Comparison of ENCODE assay signal across 10 cellular contexts in genomic region chr15:45393851-45394250, GRCh38. TPM values are rescaled to one million over a fixed set of nuclear protein-coding genes. Genes with fewer than 3 reads are reported as not detected.
DNase-seq lines count a peak whose midpoint lies in the region; ATAC-seq and TF ChIP-seq lines count a peak whose summit lies in the region.
"Had no signal": no experiment of that assay in that cellular context is flagged by ENCODE, and none has a peak within 500 bp of the region (broad histone marks: within the 10 kb centered on the region; RNA-seq: fewer than 3 reads in every experiment).

No MANE protein-coding gene starts in this region.

- DNase-seq in NCI-H82 (lab: John Stamatoyannopoulos, UW), result peak; percentile 14
- no peak for DNase-seq in NCI-H82 treated with DMSO at 0.1 percent for 48 hours (lab: John Stamatoyannopoulos, UW; ENCODE audit: unreplicated experiment)
- peak; percentile 43 for DNase-seq in MV-4-11 (lab: John Stamatoyannopoulos, UW)
- DNase-seq in choroid plexus epithelial cell (ENCODE audit: low read depth), result peak; percentile 25
- DNase-seq in osteoblast (ENCODE audit: insufficient read length, low spot score, missing footprints), result no peak
- no peak for DNase-seq in midbrain (lab: John Stamatoyannopoulos, UW)
- no peak for DNase-seq in effector CD8-positive, alpha-beta T cell (lab: John Stamatoyannopoulos, UW)
- DNase-seq: colonic mucosa, lower lobe of right lung had no signal

- H3K79me2 ChIP-seq in osteoblast (ENCODE audit: insufficient read depth, low read length), result no peaks in the 10 kb centered on the region

- H2AFZ ChIP-seq in osteoblast (ENCODE audit: low read length), result no peak overlapping the region

- H4K20me1 ChIP-seq in osteoblast (ENCODE audit: insufficient read depth, low read length), result no peaks in the 10 kb centered on the region

- H3K36me3 ChIP-seq in osteoblast (ENCODE audit: insufficient read depth, low read length), result no peaks in the 10 kb centered on the region
- H3K36me3 ChIP-seq: colonic mucosa, lower lobe of right lung had no signal

- H3K27me3 ChIP-seq in osteoblast (ENCODE audit: insufficient read depth, low read length), result peaks cover 21% of the 10 kb centered on the region
- H3K27me3 ChIP-seq: colonic mucosa had no signal

- TF ChIP-seq CTCF in choroid plexus epithelial cell (conservative IDR thresholded peaks at IDR 0.05; ENCODE audit: low read depth, low read length), result peak; percentile 42
- TF ChIP-seq CTCF in osteoblast (IDR thresholded peaks at IDR 0.05; ENCODE audit: extremely low read depth, low read depth, low read length), result peak; percentile 32

- no peak overlapping the region for H3K4me2 ChIP-seq in osteoblast (ENCODE audit: insufficient read depth, low read length)

- H3K27ac ChIP-seq in osteoblast (ENCODE audit: low read depth, low read length), result no peak overlapping the region
- H3K27ac ChIP-seq: colonic mucosa, lower lobe of right lung had no signal

- H3K4me3 ChIP-seq in choroid plexus epithelial cell (ENCODE audit: low read depth, low read length) (no peak overlapping the region), osteoblast (ENCODE audit: insufficient read depth, low read length) (no peak overlapping the region)
- H3K4me3 ChIP-seq: colonic mucosa, lower lobe of right lung had no signal

- ATAC-seq in HG02885 (IDR thresholded peaks at IDR 0.05; ENCODE audit: poor library complexity, unreplicated experiment), result no peak
- ATAC-seq: lower lobe of right lung had no signal

- no peaks in the 10 kb centered on the region for H3K9me3 ChIP-seq in osteoblast (ENCODE audit: low read depth, low read length)
- H3K9me3 ChIP-seq: colonic mucosa, lower lobe of right lung had no signal

- H3K4me1 ChIP-seq in osteoblast (ENCODE audit: insufficient read depth, low read length), result no peaks in the 10 kb centered on the region
- H3K4me1 ChIP-seq: colonic mucosa, lower lobe of right lung had no signal

RNA-seq across cellular contexts. Expression of gene GATM, which starts 15.5 kb away (rescaled TPM):
- total RNA-seq in osteoblast, result 0.59 and 0.72 TPM in 2 replicates

Comparison
In these comparisons a context has a peak if more than half of its experiments do, and no peak if none do; other contexts are left out.
1. DNase-seq: peak in NCI-H82 (single experiment), MV-4-11 (single experiment) and choroid plexus epithelial cell (single experiment); none in NCI-H82 treated with DMSO at 0.1 percent for 48 hours (single experiment), osteoblast (single experiment), midbrain (single experiment) and effector CD8-positive, alpha-beta T cell (single experiment).